Comparison of ENCODE assay signal across 24 cellular contexts in genomic region chrX:97691901-97692455, GRCh38.
"Had no signal": no experiment of that assay in that cellular context is flagged by ENCODE, and none has a peak within 500 bp of the region (broad histone marks: within the 10 kb centered on the region; RNA-seq: fewer than 3 reads in every experiment).

No MANE protein-coding gene starts in this region.

- H3K9me3 ChIP-seq: colonic mucosa, left ventricle myocardium inferior, right lobe of liver had no signal

- H3K4me3 ChIP-seq: colonic mucosa, left ventricle myocardium inferior, right lobe of liver, skin epidermis, tibial artery had no signal

- H3K79me2 ChIP-seq: parathyroid adenoma had no signal

- H3K4me1 Mint-ChIP-seq: activated B cell treated with CpG ODN at 0.5 μM for 24 hours; activated CD4-positive, alpha-beta memory T cell treated with anti-CD3 and anti-CD28 coated beads, Interleukin-2, amount 10 ng/mL, durations not matched to agents 7 days and 5 days; activated naive CD4-positive, alpha-beta T cell treated with anti-CD3 and anti-CD28 coated beads, Interleukin-2, amount 50 U/mL, for 24 hours; central memory CD8-positive, alpha-beta T cell; stimulated activated effector memory CD8-positive, alpha-beta T cell treated with anti-CD3 and anti-CD28 coated beads, Interleukin-12 subunit alpha, Interleukin-12 subunit beta, amount 100 ng/mL, for 72 hours; stimulated activated naive CD8-positive, alpha-beta T cell treated with anti-CD3 and anti-CD28 coated beads, Interleukin-15, amount 100 ng/mL, for 72 hours had no signal

- H3K9ac ChIP-seq: parathyroid adenoma had no signal

- H2AFZ ChIP-seq: parathyroid adenoma had no signal

- H3K36me3 ChIP-seq: colonic mucosa, left ventricle myocardium inferior, right lobe of liver, tibial artery had no signal

- H3K27me3 ChIP-seq: colonic mucosa, tibial artery had no signal

- H3K27ac Mint-ChIP-seq: activated B cell treated with CpG ODN at 0.5 μM for 24 hours; activated CD4-positive, alpha-beta memory T cell treated with anti-CD3 and anti-CD28 coated beads, Interleukin-2, amount 10 ng/mL, durations not matched to agents 7 days and 5 days; activated naive CD4-positive, alpha-beta T cell treated with anti-CD3 and anti-CD28 coated beads, Interleukin-2, amount 50 U/mL, for 24 hours; activated T-cell treated with anti-CD3 and anti-CD28 coated beads, Interleukin-2, amount 50 U/mL, for 72 hours; natural killer cell treated with Interleukin-12 subunit alpha and Interleukin-12 subunit beta and Interleukin-15 and Interleukin-18, amount 100 ng/mL, for 72 hours; stimulated activated effector memory CD8-positive, alpha-beta T cell treated with anti-CD3 and anti-CD28 coated beads, Interleukin-12 subunit alpha, Interleukin-12 subunit beta, amount 100 ng/mL, for 72 hours; stimulated activated naive CD8-positive, alpha-beta T cell treated with anti-CD3 and anti-CD28 coated beads, Interleukin-15, amount 100 ng/mL, for 72 hours had no signal

- FAIRE-seq: endometrium, frontal cortex, TTC549 had no signal

- H3K4me1 ChIP-seq: colonic mucosa, left ventricle myocardium inferior, parathyroid adenoma, right lobe of liver, tibial artery had no signal

- H3K9me3 Mint-ChIP-seq: activated B cell treated with CpG ODN at 0.5 μM for 24 hours; activated CD4-positive, alpha-beta memory T cell treated with anti-CD3 and anti-CD28 coated beads, Interleukin-2, amount 10 ng/mL, durations not matched to agents 7 days and 5 days; activated naive CD4-positive, alpha-beta T cell treated with anti-CD3 and anti-CD28 coated beads, Interleukin-2, amount 50 U/mL, for 24 hours; activated T-cell treated with anti-CD3 and anti-CD28 coated beads, Interleukin-2, amount 50 U/mL, for 72 hours; central memory CD8-positive, alpha-beta T cell; natural killer cell treated with Interleukin-12 subunit alpha and Interleukin-12 subunit beta and Interleukin-15 and Interleukin-18, amount 100 ng/mL, for 72 hours; stimulated activated effector memory CD8-positive, alpha-beta T cell treated with anti-CD3 and anti-CD28 coated beads, Interleukin-12 subunit alpha, Interleukin-12 subunit beta, amount 100 ng/mL, for 72 hours; stimulated activated naive CD8-positive, alpha-beta T cell treated with anti-CD3 and anti-CD28 coated beads, Interleukin-15, amount 100 ng/mL, for 72 hours had no signal

- H3K4me3 Mint-ChIP-seq: activated B cell treated with CpG ODN at 0.5 μM for 24 hours; activated CD4-positive, alpha-beta memory T cell treated with anti-CD3 and anti-CD28 coated beads, Interleukin-2, amount 10 ng/mL, durations not matched to agents 7 days and 5 days; activated naive CD4-positive, alpha-beta T cell treated with anti-CD3 and anti-CD28 coated beads, Interleukin-2, amount 50 U/mL, for 24 hours; activated T-cell treated with anti-CD3 and anti-CD28 coated beads, Interleukin-2, amount 50 U/mL, for 72 hours; central memory CD8-positive, alpha-beta T cell; natural killer cell treated with Interleukin-12 subunit alpha and Interleukin-12 subunit beta and Interleukin-15 and Interleukin-18, amount 100 ng/mL, for 72 hours; stimulated activated effector memory CD8-positive, alpha-beta T cell treated with anti-CD3 and anti-CD28 coated beads, Interleukin-12 subunit alpha, Interleukin-12 subunit beta, amount 100 ng/mL, for 72 hours; stimulated activated naive CD8-positive, alpha-beta T cell treated with anti-CD3 and anti-CD28 coated beads, Interleukin-15, amount 100 ng/mL, for 72 hours had no signal

- H3K27me3 Mint-ChIP-seq: activated B cell treated with CpG ODN at 0.5 μM for 24 hours; activated CD4-positive, alpha-beta memory T cell treated with anti-CD3 and anti-CD28 coated beads, Interleukin-2, amount 10 ng/mL, durations not matched to agents 7 days and 5 days; activated naive CD4-positive, alpha-beta T cell treated with anti-CD3 and anti-CD28 coated beads, Interleukin-2, amount 50 U/mL, for 24 hours; central memory CD8-positive, alpha-beta T cell; stimulated activated naive CD8-positive, alpha-beta T cell treated with anti-CD3 and anti-CD28 coated beads, Interleukin-15, amount 100 ng/mL, for 72 hours had no signal

- H3K36me3 Mint-ChIP-seq: activated naive CD4-positive, alpha-beta T cell treated with anti-CD3 and anti-CD28 coated beads, Interleukin-2, amount 50 U/mL, for 24 hours; natural killer cell treated with Interleukin-12 subunit alpha and Interleukin-12 subunit beta and Interleukin-15 and Interleukin-18, amount 100 ng/mL, for 72 hours; stimulated activated effector memory CD8-positive, alpha-beta T cell treated with anti-CD3 and anti-CD28 coated beads, Interleukin-12 subunit alpha, Interleukin-12 subunit beta, amount 100 ng/mL, for 72 hours had no signal

- H3K27ac ChIP-seq: colonic mucosa, left ventricle myocardium inferior, parathyroid adenoma, right lobe of liver, skin epidermis, tibial artery had no signal

- DNase-seq: activated B cell treated with CpG ODN at 0.5 μM for 24 hours; activated CD4-positive, alpha-beta memory T cell treated with anti-CD3 and anti-CD28 coated beads, Interleukin-2, amount 10 ng/mL, durations not matched to agents 7 days and 5 days; activated CD4-positive, alpha-beta T cell treated with anti-CD3 and anti-CD28 coated beads for 48 hours; activated effector memory CD4-positive, alpha-beta T cell treated with anti-CD3 and anti-CD28 coated beads, Interleukin-2, amount 50 U/mL, for 16 hours; activated T-cell treated with anti-CD3 and anti-CD28 coated beads, Interleukin-2, amount 50 U/mL, for 72 hours; anterior cingulate cortex; colonic mucosa; erythroblast; hypothalamus; left ventricle myocardium inferior; right lobe of liver; stimulated activated CD4-positive, alpha-beta T cell treated with anti-CD3 and anti-CD28 coated beads, Interleukin-2, amount 100 ng/mL, for 24 hours; stimulated activated naive CD8-positive, alpha-beta T cell treated with anti-CD3 and anti-CD28 coated beads, Interleukin-15, amount 100 ng/mL, for 72 hours; T-helper 1 cell; tibial artery had no signal

- ATAC-seq: activated T-cell treated with anti-CD3 and anti-CD28 coated beads, Interleukin-2, amount 50 U/mL, for 72 hours; natural killer cell treated with Interleukin-12 subunit alpha and Interleukin-12 subunit beta and Interleukin-15 and Interleukin-18, amount 100 ng/mL, for 72 hours; right lobe of liver; stimulated activated effector memory CD8-positive, alpha-beta T cell treated with anti-CD3 and anti-CD28 coated beads, Interleukin-12 subunit alpha, Interleukin-12 subunit beta, amount 100 ng/mL, for 72 hours; stimulated activated naive CD8-positive, alpha-beta T cell treated with anti-CD3 and anti-CD28 coated beads, Interleukin-15, amount 100 ng/mL, for 72 hours had no signal
